Comparison of ENCODE assay signal across 30 cellular contexts in genomic region chr21:36103434-36103833, GRCh38.
"Had no signal": no experiment of that assay in that cellular context is flagged by ENCODE, and none has a peak within 500 bp of the region (broad histone marks: within the 10 kb centered on the region; RNA-seq: fewer than 3 reads in every experiment).

No MANE protein-coding gene starts in this region.

- H3K9me3 Mint-ChIP-seq: activated naive CD8-positive, alpha-beta T cell treated with anti-CD3 and anti-CD28 coated beads, Interleukin-2, amount 10 ng/mL, durations not matched to agents 7 days and 5 days; activated T-cell treated with anti-CD3 and anti-CD28 coated beads, Interleukin-2, amount 50 U/mL, for 24 hours; effector memory CD8-positive, alpha-beta T cell; naive B cell; stimulated activated naive CD8-positive, alpha-beta T cell treated with anti-CD3 and anti-CD28 coated beads, Interleukin-15, Interleukin-2, amounts not matched to agents 100 ng/mL and 50 ng/mL, for 24 hours; T-helper 1 cell treated with Interleukin-12 subunit alpha and Interleukin-12 subunit beta and Interleukin-4 antibody, amounts not matched to agents 30 μg/mL and 1 μg/mL, for 36 hours had no signal

- H3K4me1 Mint-ChIP-seq: mesothelial cell of epicardium had no signal

- H3K36me3 Mint-ChIP-seq: activated CD4-positive, alpha-beta memory T cell treated with anti-CD3 and anti-CD28 coated beads for 36 hours; activated naive CD4-positive, alpha-beta T cell treated with anti-CD3 and anti-CD28 coated beads, Interleukin-2, amount 10 ng/mL, durations not matched to agents 7 days and 5 days; activated naive CD8-positive, alpha-beta T cell treated with anti-CD3 and anti-CD28 coated beads, Interleukin-2, amount 10 ng/mL, durations not matched to agents 7 days and 5 days; naive B cell had no signal

- H3K27ac Mint-ChIP-seq: activated CD4-positive, alpha-beta memory T cell treated with anti-CD3 and anti-CD28 coated beads for 36 hours; activated naive CD4-positive, alpha-beta T cell treated with anti-CD3 and anti-CD28 coated beads, Interleukin-2, amount 10 ng/mL, durations not matched to agents 7 days and 5 days; activated naive CD8-positive, alpha-beta T cell treated with anti-CD3 and anti-CD28 coated beads, Interleukin-2, amount 10 ng/mL, durations not matched to agents 7 days and 5 days; effector memory CD8-positive, alpha-beta T cell; mesothelial cell of epicardium; naive B cell; nephron progenitor cell; stimulated activated naive CD8-positive, alpha-beta T cell treated with anti-CD3 and anti-CD28 coated beads, Interleukin-15, Interleukin-2, amounts not matched to agents 100 ng/mL and 50 ng/mL, for 24 hours had no signal

- H3K9me3 ChIP-seq: heart left ventricle, neutrophil, thoracic aorta had no signal

- H3K27me3 ChIP-seq: foreskin keratinocyte had no signal

- ATAC-seq: activated CD4-positive, CD25-positive, alpha-beta regulatory T cell treated with anti-CD3 and anti-CD28 coated beads, Interleukin-2, amount 50 U/mL, for 24 hours; effector memory CD8-positive, alpha-beta T cell; heart left ventricle; left ventricle myocardium superior; sciatic nerve had no signal

- DNase-seq: activated CD4-positive, alpha-beta memory T cell treated with anti-CD3 and anti-CD28 coated beads for 36 hours; activated CD4-positive, alpha-beta T cell treated with anti-CD3 and anti-CD28 coated beads for 48 hours; activated CD8-positive, alpha-beta memory T cell treated with anti-CD3 and anti-CD28 coated beads, Interleukin-2, amount 50 U/mL, for 48 hours; activated gamma-delta T cell; activated naive CD4-positive, alpha-beta T cell treated with anti-CD3 and anti-CD28 coated beads, Interleukin-2, amount 10 ng/mL, durations not matched to agents 7 days and 5 days; activated naive CD8-positive, alpha-beta T cell treated with anti-CD3 and anti-CD28 coated beads, Interleukin-2, amount 10 ng/mL, durations not matched to agents 7 days and 5 days; activated T-cell treated with anti-CD3 and anti-CD28 coated beads, Interleukin-2, amount 50 U/mL, for 24 hours; amniotic stem cell; brain microvascular endothelial cell; effector memory CD8-positive, alpha-beta T cell; foreskin keratinocyte; heart left ventricle; hypothalamus; left ventricle myocardium superior; mammary epithelial cell; naive B cell; nephron progenitor cell; stimulated activated CD4-positive, alpha-beta T cell treated with anti-CD3 and anti-CD28 coated beads, Interleukin-12 subunit alpha, Interleukin-12 subunit beta, amount 100 ng/mL, for 4 hours; stimulated activated CD4-positive, alpha-beta T cell treated with anti-CD3 and anti-CD28 coated beads, Interleukin-4, amount 100 ng/mL, for 1 hour; T-helper 9 cell had no signal

- H3K4me3 Mint-ChIP-seq: activated CD4-positive, alpha-beta memory T cell treated with anti-CD3 and anti-CD28 coated beads for 36 hours; activated naive CD4-positive, alpha-beta T cell treated with anti-CD3 and anti-CD28 coated beads, Interleukin-2, amount 10 ng/mL, durations not matched to agents 7 days and 5 days; activated naive CD8-positive, alpha-beta T cell treated with anti-CD3 and anti-CD28 coated beads, Interleukin-2, amount 10 ng/mL, durations not matched to agents 7 days and 5 days; effector memory CD8-positive, alpha-beta T cell; mesothelial cell of epicardium; T-helper 1 cell treated with Interleukin-12 subunit alpha and Interleukin-12 subunit beta and Interleukin-4 antibody, amounts not matched to agents 30 μg/mL and 1 μg/mL, for 36 hours had no signal

- H3K4me3 ChIP-seq: coronary artery, heart left ventricle, skin epidermis, thoracic aorta had no signal

- H3K27ac ChIP-seq: brain microvascular endothelial cell, coronary artery, foreskin keratinocyte, heart left ventricle, neutrophil, thoracic aorta, VCaP had no signal

- H3K36me3 ChIP-seq: brain microvascular endothelial cell, heart left ventricle, neutrophil, thoracic aorta had no signal
